In genomic region chr2:188383158-188383557, GRCh38 we compare ENCODE assay signal across 11 cellular contexts.
DNase-seq lines count a peak whose midpoint lies in the region; TF ChIP-seq lines count a peak whose summit lies in the region.
"Had no signal": no experiment of that assay in that cellular context is flagged by ENCODE, and none has a peak within 500 bp of the region (broad histone marks: within the 10 kb centered on the region; RNA-seq: fewer than 3 reads in every experiment).

No MANE protein-coding gene starts in this region.

- H2AFZ ChIP-seq in hepatocyte = no peak overlapping the region

- peaks cover 27% of the 10 kb centered on the region for H3K79me2 ChIP-seq in hepatocyte

- no peaks in the 10 kb centered on the region for H3K36me3 ChIP-seq in hepatocyte (replicated peaks; ENCODE audit: insufficient read depth, low read depth)
- peaks cover 0 to 2% (median 0%) of the 10 kb centered on the region in 3 donors for H3K36me3 ChIP-seq in skeletal muscle tissue (ENCODE audit: control insufficient read depth in 3 of 3, insufficient read depth in 3 of 3, low read length in 3 of 3)
- H3K36me3 ChIP-seq: cardiac muscle cell had no signal

- H3K4me2 ChIP-seq in hepatocyte = no peak overlapping the region

- WGBS in hepatocyte (ENCODE audit: low lambda C conversion rate, missing lambda C conversion rate) = 83% methylated on average over 1 of the region's 1 CpG

- no peaks in the 10 kb centered on the region for H3K9me2 ChIP-seq in hepatocyte (replicated peaks; ENCODE audit: insufficient read depth)

- H3K4me1 ChIP-seq in hepatocyte (ENCODE audit: insufficient read depth) = peaks cover 8% of the 10 kb centered on the region
- H3K4me1 ChIP-seq in skeletal muscle tissue (ENCODE audit: control insufficient read depth in 3 of 3, insufficient read depth in 3 of 3, low read length in 3 of 3) = peaks cover 3 to 10% (median 4%) of the 10 kb centered on the region in 3 donors

- H3K27me3 ChIP-seq in hepatocyte (no peaks in the 10 kb centered on the region), skeletal muscle tissue (ENCODE audit: control insufficient read depth in 3 of 3, insufficient read depth in 3 of 3, low read length in 3 of 3) (no peaks in the 10 kb centered on the region)
- H3K27me3 ChIP-seq: cardiac muscle cell had no signal

- H3K9ac ChIP-seq in skeletal muscle tissue (ENCODE audit: low read depth in 1 of 3, low read length in 3 of 3) = peak overlapping the region in 1 of 3 donors; percentile 58

- no peak for DNase-seq in LNCaP clone FGC (ENCODE audit: low read depth)
- DNase-seq in astrocyte of the spinal cord (ENCODE audit: low read depth, low spot score) = peak; percentile 12
- DNase-seq in hepatocyte (ENCODE audit: low spot score) = no peak
- DNase-seq in NCI-H446 treated with DMSO at 0.1 percent for 48 hours (lab: John Stamatoyannopoulos, UW) = no peak
- DNase-seq in C1 segment of cervical spinal cord (lab: John Stamatoyannopoulos, UW) = no peak
- DNase-seq in T-helper 1 cell = no peak
- DNase-seq in stimulated activated CD4-positive, alpha-beta T cell treated with anti-CD3 and anti-CD28 coated beads, Interleukin-4, amount 100 ng/mL, for 4 hours = no peak
- DNase-seq: NCI-H1417 had no signal

- TF ChIP-seq CTCF in LNCaP clone FGC (IDR thresholded peaks at IDR 0.05; ENCODE audit: control insufficient read depth, extremely low read depth, insufficient read depth) (no peak), astrocyte of the spinal cord (IDR thresholded peaks at IDR 0.05; ENCODE audit: low read depth, low read length) (no peak), hepatocyte (IDR thresholded peaks at IDR 0.05; ENCODE audit: poor library complexity) (no peak)

- in situ Hi-C loops in astrocyte of the spinal cord (cut with HindIII; ENCODE audit: low sequenced_read_pairs) = no loop called here

- H4K20me1 ChIP-seq in hepatocyte (ENCODE audit: insufficient read depth, poor library complexity, severe bottlenecking) = no peaks in the 10 kb centered on the region

- H3K27ac ChIP-seq in hepatocyte = peak overlapping the region; percentile 74
- no peak overlapping the region for H3K27ac ChIP-seq in skeletal muscle tissue (ENCODE audit: low read depth, low read length)
- H3K27ac ChIP-seq: cardiac muscle cell had no signal

- H3K9me3 ChIP-seq in hepatocyte (ENCODE audit: low read depth) = no peaks in the 10 kb centered on the region
- no peaks in the 10 kb centered on the region for H3K9me3 ChIP-seq in skeletal muscle tissue (ENCODE audit: control insufficient read depth in 3 of 3, low read length in 3 of 3)

- H3K4me3 ChIP-seq in LNCaP clone FGC (ENCODE audit: low read depth, low read length) = peak overlapping the region; percentile 11; the same call in 1 of the 2 replicates
- H3K4me3 ChIP-seq in astrocyte of the spinal cord (ENCODE audit: low read depth, low read length) = no peak overlapping the region
- no peak overlapping the region for H3K4me3 ChIP-seq in hepatocyte
- peak overlapping the region; percentile 8 to 58 (median 15) for H3K4me3 ChIP-seq in skeletal muscle tissue (ENCODE audit: low read length in 3 of 3)
- H3K4me3 ChIP-seq: cardiac muscle cell, K562 had no signal

Comparison
In these comparisons a context has a peak if more than half of its experiments do, and no peak if none do; other contexts are left out.
1. H3K4me3 ChIP-seq: peak in LNCaP clone FGC (single experiment) and skeletal muscle tissue (3 of 3); none in astrocyte of the spinal cord (single experiment) and hepatocyte (single experiment).